1 cellular context compared by ENCODE assay signal in genomic region chr12:104222981-104223380, GRCh38.
TF ChIP-seq lines count a peak whose summit lies in the region.

No MANE protein-coding gene starts in this region.

TF ChIP-seq in GM23338, 12 proteins besides CTCF, POLR2A, EP300 and RAD21 (continued from another document):
- TF ChIP-seq, protein P1, sequence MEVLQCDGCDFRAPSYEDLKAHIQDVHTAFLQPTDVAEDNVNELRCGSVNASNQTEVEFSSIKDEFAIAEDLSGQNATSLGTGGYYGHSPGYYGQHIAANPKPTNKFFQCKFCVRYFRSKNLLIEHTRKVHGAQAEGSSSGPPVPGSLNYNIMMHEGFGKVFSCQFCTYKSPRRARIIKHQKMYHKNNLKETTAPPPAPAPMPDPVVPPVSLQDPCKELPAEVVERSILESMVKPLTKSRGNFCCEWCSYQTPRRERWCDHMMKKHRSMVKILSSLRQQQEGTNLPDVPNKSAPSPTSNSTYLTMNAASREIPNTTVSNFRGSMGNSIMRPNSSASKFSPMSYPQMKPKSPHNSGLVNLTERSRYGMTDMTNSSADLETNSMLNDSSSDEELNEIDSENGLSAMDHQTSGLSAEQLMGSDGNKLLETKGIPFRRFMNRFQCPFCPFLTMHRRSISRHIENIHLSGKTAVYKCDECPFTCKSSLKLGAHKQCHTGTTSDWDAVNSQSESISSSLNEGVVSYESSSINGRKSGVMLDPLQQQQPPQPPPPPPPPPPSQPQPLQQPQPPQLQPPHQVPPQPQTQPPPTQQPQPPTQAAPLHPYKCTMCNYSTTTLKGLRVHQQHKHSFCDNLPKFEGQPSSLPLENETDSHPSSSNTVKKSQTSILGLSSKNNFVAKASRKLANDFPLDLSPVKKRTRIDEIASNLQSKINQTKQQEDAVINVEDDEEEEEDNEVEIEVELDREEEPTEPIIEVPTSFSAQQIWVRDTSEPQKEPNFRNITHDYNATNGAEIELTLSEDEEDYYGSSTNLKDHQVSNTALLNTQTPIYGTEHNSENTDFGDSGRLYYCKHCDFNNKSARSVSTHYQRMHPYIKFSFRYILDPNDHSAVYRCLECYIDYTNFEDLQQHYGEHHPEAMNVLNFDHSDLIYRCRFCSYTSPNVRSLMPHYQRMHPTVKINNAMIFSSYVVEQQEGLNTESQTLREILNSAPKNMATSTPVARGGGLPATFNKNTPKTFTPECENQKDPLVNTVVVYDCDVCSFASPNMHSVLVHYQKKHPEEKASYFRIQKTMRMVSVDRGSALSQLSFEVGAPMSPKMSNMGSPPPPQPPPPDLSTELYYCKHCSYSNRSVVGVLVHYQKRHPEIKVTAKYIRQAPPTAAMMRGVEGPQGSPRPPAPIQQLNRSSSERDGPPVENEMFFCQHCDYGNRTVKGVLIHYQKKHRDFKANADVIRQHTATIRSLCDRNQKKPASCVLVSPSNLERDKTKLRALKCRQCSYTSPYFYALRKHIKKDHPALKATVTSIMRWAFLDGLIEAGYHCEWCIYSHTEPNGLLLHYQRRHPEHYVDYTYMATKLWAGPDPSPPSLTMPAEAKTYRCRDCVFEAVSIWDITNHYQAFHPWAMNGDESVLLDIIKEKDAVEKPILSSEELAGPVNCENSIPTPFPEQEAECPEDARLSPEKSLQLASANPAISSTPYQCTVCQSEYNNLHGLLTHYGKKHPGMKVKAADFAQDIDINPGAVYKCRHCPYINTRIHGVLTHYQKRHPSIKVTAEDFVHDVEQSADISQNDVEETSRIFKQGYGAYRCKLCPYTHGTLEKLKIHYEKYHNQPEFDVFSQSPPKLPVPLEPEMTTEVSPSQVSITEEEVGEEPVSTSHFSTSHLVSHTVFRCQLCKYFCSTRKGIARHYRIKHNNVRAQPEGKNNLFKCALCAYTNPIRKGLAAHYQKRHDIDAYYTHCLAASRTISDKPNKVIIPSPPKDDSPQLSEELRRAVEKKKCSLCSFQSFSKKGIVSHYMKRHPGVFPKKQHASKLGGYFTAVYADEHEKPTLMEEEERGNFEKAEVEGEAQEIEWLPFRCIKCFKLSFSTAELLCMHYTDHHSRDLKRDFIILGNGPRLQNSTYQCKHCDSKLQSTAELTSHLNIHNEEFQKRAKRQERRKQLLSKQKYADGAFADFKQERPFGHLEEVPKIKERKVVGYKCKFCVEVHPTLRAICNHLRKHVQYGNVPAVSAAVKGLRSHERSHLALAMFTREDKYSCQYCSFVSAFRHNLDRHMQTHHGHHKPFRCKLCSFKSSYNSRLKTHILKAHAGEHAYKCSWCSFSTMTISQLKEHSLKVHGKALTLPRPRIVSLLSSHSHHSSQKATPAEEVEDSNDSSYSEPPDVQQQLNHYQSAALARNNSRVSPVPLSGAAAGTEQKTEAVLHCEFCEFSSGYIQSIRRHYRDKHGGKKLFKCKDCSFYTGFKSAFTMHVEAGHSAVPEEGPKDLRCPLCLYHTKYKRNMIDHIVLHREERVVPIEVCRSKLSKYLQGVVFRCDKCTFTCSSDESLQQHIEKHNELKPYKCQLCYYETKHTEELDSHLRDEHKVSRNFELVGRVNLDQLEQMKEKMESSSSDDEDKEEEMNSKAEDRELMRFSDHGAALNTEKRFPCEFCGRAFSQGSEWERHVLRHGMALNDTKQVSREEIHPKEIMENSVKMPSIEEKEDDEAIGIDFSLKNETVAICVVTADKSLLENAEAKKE (CRISPR knock-in tag; IDR thresholded peaks at IDR 0.05), result no peak
- no peak for TF ChIP-seq POLR2AphosphoS5 (IDR thresholded peaks at IDR 0.05; ENCODE audit: low read depth)
